In genomic region chr2:36785179-36785795, GRCh38 we compare ENCODE assay signal across 8 cellular contexts.
DNase-seq lines count a peak whose midpoint lies in the region; ATAC-seq and TF ChIP-seq lines count a peak whose summit lies in the region.

No MANE protein-coding gene starts in this region.

- H4K20me1 ChIP-seq in KMS-11 (ENCODE audit: insufficient read depth): no peaks in the 10 kb centered on the region

- WGBS in aorta, 2 donors: 36 to 41% methylated on average over 5 of the region's 5 CpGs

- H3K36me3 ChIP-seq in KMS-11 (ENCODE audit: insufficient read depth) (no peaks in the 10 kb centered on the region), aorta (ENCODE audit: control insufficient read depth in 1 of 2, insufficient read depth in 2 of 2, low read length in 1 of 2) (no peaks in the 10 kb centered on the region)

- H3K4me2 ChIP-seq in KMS-11: no peak overlapping the region

- POLR2A ChIA-PET in RWPE1 (lab: Yijun Ruan, JAX; ENCODE audit: low non-redundant PET): no interaction called here

- intact Hi-C loops in posterior cingulate gyrus (cut with DNase I) (loop anchor here (5.0 kb wide), 1 partner anchor 433 kb away; no protein-coding TSS in a partner anchor), aorta (cut with DNase I) (loop anchor here (10.0 kb wide), 1 partner anchor 220 kb away; no protein-coding TSS in a partner anchor)

- ATAC-seq in GM21528 (IDR thresholded peaks at IDR 0.05; ENCODE audit: low FRiP score, unreplicated experiment) (peak; percentile 77), aorta (ENCODE audit: low FRiP score) (peak; percentile 72)

- H3K27ac ChIP-seq in KMS-11 (no peak overlapping the region), RWPE1 (no peak overlapping the region), aorta (ENCODE audit: low read depth in 1 of 2, low read length in 2 of 2) (no peak overlapping the region)

- H3K4me1 ChIP-seq in KMS-11 (ENCODE audit: low read depth, poor library complexity, severe bottlenecking): no peaks in the 10 kb centered on the region
- no peaks in the 10 kb centered on the region for H3K4me1 ChIP-seq in aorta (ENCODE audit: control insufficient read depth in 1 of 2, insufficient read depth in 2 of 2, low read length in 2 of 2)

- H3K27me3 ChIP-seq in KMS-11 (ENCODE audit: insufficient read depth, low read depth): no peaks in the 10 kb centered on the region
- H3K27me3 ChIP-seq in aorta (ENCODE audit: control insufficient read depth in 1 of 2, insufficient read depth in 2 of 2, low read length in 1 of 2): no peaks in the 10 kb centered on the region

- no peak overlapping the region for H2AFZ ChIP-seq in KMS-11 (ENCODE audit: low read depth)

- TF ChIP-seq CTCF in KMS-11 (conservative IDR thresholded peaks at IDR 0.05; ENCODE audit: low read depth, low read length) (peak; percentile 99), RWPE1 (conservative IDR thresholded peaks at IDR 0.05; ENCODE audit: low read depth) (peak; percentile 96)

- CTCF ChIA-PET in RWPE1 (lab: Yijun Ruan, JAX): interaction anchor here (0.6 to 2.2 kb wide), 31 partner anchors 9 to 1025 kb away, joined by 3 to 25 read pairs (median 4); no protein-coding TSS in a partner anchor

- DNase-seq in D341Med (ENCODE audit: low spot score) (peak; percentile 76), RWPE1 (ENCODE audit: low spot score) (peak; percentile 79), glomerular endothelial cell (ENCODE audit: extremely low read depth, low read depth, low spot score) (peak; percentile 31), posterior cingulate gyrus (peak in 6 of 10 donors; percentile 27 to 90 (median 58)), aorta (no peak)
- DNase-seq in activated effector memory CD4-positive, alpha-beta T cell treated with Interleukin-2 at 50 U/mL for 16 hours: peak; percentile 55

- no peak overlapping the region for H3K9ac ChIP-seq in KMS-11

- H3K79me2 ChIP-seq in KMS-11 (ENCODE audit: insufficient read depth, low read depth): no peaks in the 10 kb centered on the region

- H3K9me3 ChIP-seq in aorta (ENCODE audit: control insufficient read depth, low read length): no peaks in the 10 kb centered on the region

- H3K4me3 ChIP-seq in KMS-11 (IDR thresholded peaks at IDR 0.05; ENCODE audit: insufficient read depth, low read depth, low read length): no peak overlapping the region
- no peak overlapping the region for H3K4me3 ChIP-seq in aorta (ENCODE audit: low read length in 2 of 2)

Comparison
In these comparisons a context has a peak if more than half of its experiments do, and no peak if none do; other contexts are left out.
1. DNase-seq: peak in D341Med (single experiment), RWPE1 (single experiment), activated effector memory CD4-positive, alpha-beta T cell treated with Interleukin-2 at 50 U/mL for 16 hours (single experiment), glomerular endothelial cell (single experiment) and posterior cingulate gyrus (6 of 10); none in aorta (0 of 2).